12 cellular contexts compared by ENCODE assay signal in genomic region chr2:136019304-136019703, GRCh38. TPM values are rescaled to one million over a fixed set of nuclear protein-coding genes. Genes with fewer than 3 reads are reported as not detected.
DNase-seq lines count a peak whose midpoint lies in the region; ATAC-seq, FAIRE-seq and TF ChIP-seq lines count a peak whose summit lies in the region.
"Had no signal": no experiment of that assay in that cellular context is flagged by ENCODE, and none has a peak within 500 bp of the region (broad histone marks: within the 10 kb centered on the region; RNA-seq: fewer than 3 reads in every experiment).

No MANE protein-coding gene starts in this region.

- H3K36me3 ChIP-seq in mammary epithelial cell (ENCODE audit: insufficient read depth, low read length): no peaks in the 10 kb centered on the region

- H3K4me2 ChIP-seq in mammary epithelial cell (ENCODE audit: insufficient read depth, low read depth, low read length): no peak overlapping the region

- peak overlapping the region; percentile 84 for H3K27ac Mint-ChIP-seq in dendritic cell treated with granulocyte-macrophage colony-stimulating factor and Interleukin-4, amounts not matched to agents 40 ng/mL and 50 ng/mL, for 4 days
- H3K27ac Mint-ChIP-seq: activated naive CD8-positive, alpha-beta T cell treated with anti-CD3 and anti-CD28 coated beads for 36 hours; CD8-positive, alpha-beta T cell had no signal

- H3K36me3 Mint-ChIP-seq in dendritic cell treated with granulocyte-macrophage colony-stimulating factor and Interleukin-4, amounts not matched to agents 40 ng/mL and 50 ng/mL, for 4 days (ENCODE audit: low read depth): no peaks in the 10 kb centered on the region
- H3K36me3 Mint-ChIP-seq: activated naive CD8-positive, alpha-beta T cell treated with anti-CD3 and anti-CD28 coated beads for 36 hours; CD8-positive, alpha-beta T cell had no signal

- no TSS peak for BruUV-seq in mammary epithelial cell (replicated peaks; lab: Mats Ljungman, UMichigan)

- CTCF ChIA-PET in mammary epithelial cell (lab: Charles Lee; ENCODE audit: low non-redundant PET): no interaction called here

- FAIRE-seq in GM12892 (lab: Jason Lieb, UNC): peak; percentile 91
- no peak for FAIRE-seq in D721Med (lab: Jason Lieb, UNC)
- FAIRE-seq: islet of Langerhans had no signal

- H3K27ac ChIP-seq in mammary epithelial cell (ENCODE audit: insufficient read depth, low read depth, low read length): no peak overlapping the region

- no peak overlapping the region for H3K9ac ChIP-seq in mammary epithelial cell (ENCODE audit: insufficient read depth, low read length)

- 60% methylated on average over 5 of the region's 5 CpGs for WGBS in mammary epithelial cell (ENCODE audit: low coverage, missing lambda C conversion rate)

- H4K20me1 ChIP-seq in mammary epithelial cell (ENCODE audit: insufficient read depth, low read length): no peaks in the 10 kb centered on the region

- no peaks in the 10 kb centered on the region for H3K9me3 Mint-ChIP-seq in dendritic cell treated with granulocyte-macrophage colony-stimulating factor and Interleukin-4, amounts not matched to agents 40 ng/mL and 50 ng/mL, for 4 days
- H3K9me3 Mint-ChIP-seq: activated naive CD8-positive, alpha-beta T cell treated with anti-CD3 and anti-CD28 coated beads for 36 hours; CD8-positive, alpha-beta T cell had no signal

- no peaks in the 10 kb centered on the region for H3K4me1 ChIP-seq in mammary epithelial cell (ENCODE audit: insufficient read depth, low read length)

- H3K4me1 Mint-ChIP-seq in dendritic cell treated with granulocyte-macrophage colony-stimulating factor and Interleukin-4, amounts not matched to agents 40 ng/mL and 50 ng/mL, for 4 days (ENCODE audit: low read depth): peaks cover 57% of the 10 kb centered on the region

- no peak overlapping the region for H2AFZ ChIP-seq in mammary epithelial cell (ENCODE audit: low read depth, low read length)

- peaks cover 4% of the 10 kb centered on the region for H3K27me3 ChIP-seq in mammary epithelial cell (ENCODE audit: insufficient read depth, low read length)

- no peaks in the 10 kb centered on the region for H3K27me3 Mint-ChIP-seq in dendritic cell treated with granulocyte-macrophage colony-stimulating factor and Interleukin-4, amounts not matched to agents 40 ng/mL and 50 ng/mL, for 4 days
- H3K27me3 Mint-ChIP-seq: activated naive CD8-positive, alpha-beta T cell treated with anti-CD3 and anti-CD28 coated beads for 36 hours had no signal

- no peak for TF ChIP-seq CTCF in D721Med (IDR thresholded peaks at IDR 0.05; ENCODE audit: insufficient read depth, missing control alignments)
- no peak for TF ChIP-seq CTCF in mammary epithelial cell (conservative IDR thresholded peaks at IDR 0.05 in 1 of 2, IDR thresholded peaks at IDR 0.05 in 1 of 2; ENCODE audit: extremely low read depth in 1 of 2, insufficient read depth in 1 of 2, low read depth in 1 of 2, low read length in 2 of 2)

- no peaks in the 10 kb centered on the region for H3K79me2 ChIP-seq in mammary epithelial cell (ENCODE audit: insufficient read depth, low read length)

- ATAC-seq in GM21360 (IDR thresholded peaks at IDR 0.05; ENCODE audit: unreplicated experiment) (peak; percentile 75), HG03139 (IDR thresholded peaks at IDR 0.05; ENCODE audit: unreplicated experiment) (peak; percentile 44), GM21526 (IDR thresholded peaks at IDR 0.05; ENCODE audit: low FRiP score, unreplicated experiment) (no peak)
- ATAC-seq: CD8-positive, alpha-beta T cell had no signal

- DNase-seq in GM12892 (ENCODE audit: insufficient read length) (no peak), D721Med (ENCODE audit: insufficient read length, low spot score) (no peak), mammary epithelial cell (no peak), SW480 (ENCODE audit: low spot score) (no peak)
- DNase-seq: activated naive CD8-positive, alpha-beta T cell treated with anti-CD3 and anti-CD28 coated beads for 36 hours; CD8-positive, alpha-beta T cell; OCI-M1 had no signal

- dilution Hi-C loops in mammary epithelial cell (cut with HindIII; ENCODE audit: low sequenced_read_pairs): no loop called here

- in situ Hi-C loops in mammary epithelial cell (cut with MboI; ENCODE audit: low sequenced_read_pairs in 2 of 2): no loop called here

- TF ChIP-seq POLR2A in GM12892 (IDR thresholded peaks at IDR 0.05; ENCODE audit: low read depth, low read length): no peak

- intact Hi-C loops in dendritic cell treated with granulocyte-macrophage colony-stimulating factor and Interleukin-4, amounts not matched to agents 40 ng/mL and 50 ng/mL, for 4 days (cut with micrococcal nuclease): no loop called here
- intact Hi-C loops in mammary epithelial cell (cut with micrococcal nuclease): no loop called here

- H3K9me3 ChIP-seq in mammary epithelial cell (replicated peaks; ENCODE audit: insufficient read depth, low read length): no peaks in the 10 kb centered on the region

- no peak overlapping the region for H3K4me3 ChIP-seq in mammary epithelial cell (replicated peaks in 1 of 3; ENCODE audit: insufficient read depth in 1 of 3, low read depth in 2 of 3, low read length in 3 of 3)

- no peak overlapping the region for H3K4me3 Mint-ChIP-seq in dendritic cell treated with granulocyte-macrophage colony-stimulating factor and Interleukin-4, amounts not matched to agents 40 ng/mL and 50 ng/mL, for 4 days
- H3K4me3 Mint-ChIP-seq: activated naive CD8-positive, alpha-beta T cell treated with anti-CD3 and anti-CD28 coated beads for 36 hours; CD8-positive, alpha-beta T cell had no signal

RNA-seq across cellular contexts. Expression of gene DARS1, which starts 33.9 kb away (rescaled TPM):
- 196 TPM for polyA plus RNA-seq in GM12892 (2012; ENCODE audit: missing spikeins)
- 10 to 100 TPM; 64.3 to 68.8 TPM for total RNA-seq in mammary epithelial cell
- polyA plus RNA-seq in mammary epithelial cell: 61.4 TPM
- 18.0 TPM for polyA minus RNA-seq in mammary epithelial cell
